ENCODE assay signal across 8 cellular contexts in the genomic region with DNA sequence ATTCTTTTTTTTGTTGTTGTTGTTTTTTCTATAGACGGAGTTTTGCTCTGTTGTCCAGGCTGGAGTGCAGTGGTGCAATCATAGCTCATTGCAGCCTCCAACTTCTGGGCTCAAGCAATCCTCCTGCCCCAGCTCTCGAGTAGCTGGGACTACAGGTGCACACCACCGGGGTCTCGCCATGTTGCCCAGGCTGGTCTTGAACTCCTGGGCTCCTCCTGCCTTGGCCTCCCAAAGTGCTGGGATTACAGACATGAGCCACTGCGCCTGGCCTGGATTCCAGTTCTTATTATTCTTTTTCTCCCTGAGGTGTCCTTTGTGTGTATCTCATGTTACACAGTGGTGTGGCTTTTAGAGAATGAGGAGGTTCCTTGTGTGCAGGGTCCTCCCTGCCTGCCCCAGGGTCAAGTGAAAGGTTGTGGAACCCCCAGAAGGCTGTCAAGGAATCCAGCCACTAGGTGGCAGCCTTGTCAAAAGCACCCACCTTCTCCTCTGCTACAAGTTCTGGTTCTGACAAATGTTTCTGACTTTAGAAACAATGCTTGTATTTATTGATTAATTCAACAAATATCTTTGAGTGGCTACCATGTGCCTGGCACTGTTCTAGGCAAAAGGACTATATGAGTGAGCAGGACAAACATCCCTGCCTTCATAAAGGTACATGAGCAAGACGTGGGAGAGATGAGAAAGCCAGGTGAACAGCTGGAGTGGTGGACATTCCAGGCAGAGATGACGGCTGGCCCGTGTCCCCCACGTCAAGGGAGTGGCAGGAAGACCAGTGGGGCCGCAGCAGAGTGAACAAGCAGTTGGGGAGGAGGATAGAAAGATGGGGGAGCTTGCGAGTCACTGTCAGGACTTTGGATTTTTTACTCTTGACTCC.
DNase-seq lines count a peak whose midpoint lies in the region; ATAC-seq and TF ChIP-seq lines count a peak whose summit lies in the region.

No MANE protein-coding gene starts in this region.

- no peak overlapping the region for H3K27ac ChIP-seq in WERI-Rb-1

- H3K9me3 ChIP-seq in WERI-Rb-1 (ENCODE audit: severe bottlenecking), result no peaks in the 10 kb centered on the region

- peak; percentile 89 for TF ChIP-seq CTCF in GM06990 (IDR thresholded peaks at IDR 0.05; ENCODE audit: insufficient read depth, low read length, poor library complexity, severe bottlenecking)
- TF ChIP-seq CTCF in WERI-Rb-1 (IDR thresholded peaks at IDR 0.05; ENCODE audit: low read depth, low read length), result peak; percentile 84

- H3K36me3 ChIP-seq in GM06990 (ENCODE audit: control insufficient read depth, insufficient read depth, low read length), result no peaks in the 10 kb centered on the region
- no peaks in the 10 kb centered on the region for H3K36me3 ChIP-seq in WERI-Rb-1

- no peak overlapping the region for H3K4me3 ChIP-seq in GM06990 (replicated peaks; ENCODE audit: low read depth, low read length)
- H3K4me3 ChIP-seq in WERI-Rb-1 (ENCODE audit: low read depth, low read length), result no peak overlapping the region

- no peak for ATAC-seq in GM21529 (IDR thresholded peaks at IDR 0.05; ENCODE audit: unreplicated experiment)
- ATAC-seq in HG03432 (IDR thresholded peaks at IDR 0.05; ENCODE audit: unreplicated experiment), result no peak

- DNase-seq in GM06990 (ENCODE audit: extremely low read depth, insufficient read length) (no peak), NCI-H1105 (lab: John Stamatoyannopoulos, UW) (peak; percentile 58), WERI-Rb-1 (peak; percentile 64), brain pericyte (ENCODE audit: low read depth, low spot score) (peak; percentile 12), iPS-NIHi7 (ENCODE audit: extremely low spot score) (peak; percentile 82)
- DNase-seq in stimulated activated CD4-positive, alpha-beta T cell treated with anti-CD3 and anti-CD28 coated beads, Interleukin-12 subunit alpha, Interleukin-12 subunit beta, amount 100 ng/mL, for 24 hours (ENCODE audit: low read depth in 2 of 2), result peak; percentile 44 to 62

- H3K27me3 ChIP-seq in GM06990 (replicated peaks; ENCODE audit: control insufficient read depth, insufficient read depth, low read length) (no peaks in the 10 kb centered on the region), WERI-Rb-1 (ENCODE audit: insufficient read depth, low read depth, severe bottlenecking) (no peaks in the 10 kb centered on the region)
